32 cellular contexts compared by ENCODE assay signal in the genomic region with DNA sequence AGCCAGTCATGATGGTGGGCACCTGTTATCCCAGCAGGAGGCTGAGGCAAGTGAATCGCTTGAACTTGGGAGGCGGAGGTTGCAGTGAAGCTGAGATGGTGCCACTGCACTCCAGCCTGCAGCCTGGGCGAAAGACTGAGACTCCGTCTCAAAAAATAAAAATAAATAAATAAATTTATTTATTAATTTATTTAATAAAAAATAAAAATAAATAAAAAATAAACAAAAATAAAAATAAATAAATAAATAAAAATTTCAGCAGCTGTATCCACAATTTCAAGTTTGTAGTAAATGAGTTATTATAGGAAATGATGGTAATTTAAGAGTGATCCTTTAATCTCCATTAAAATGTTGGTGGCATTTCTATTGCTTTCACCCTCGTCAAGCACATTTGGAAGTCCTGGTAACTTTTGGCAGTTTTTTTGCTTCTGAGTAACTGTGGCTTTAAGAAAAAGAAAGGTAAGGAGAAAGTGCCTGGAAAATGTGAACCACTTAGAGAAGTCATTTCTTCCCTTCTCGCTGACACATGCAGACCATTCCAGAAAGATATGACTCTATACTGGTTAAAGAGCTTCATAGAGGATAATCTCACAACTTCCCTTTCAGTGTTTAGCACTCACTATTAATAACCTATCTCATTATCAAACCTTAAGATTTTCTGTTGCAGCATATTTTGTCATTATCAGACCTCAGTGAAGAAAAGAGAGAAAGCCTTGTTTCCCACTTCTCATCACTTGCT.
"Had no signal": no experiment of that assay in that cellular context is flagged by ENCODE, and none has a peak within 500 bp of the region (broad histone marks: within the 10 kb centered on the region; RNA-seq: fewer than 3 reads in every experiment).

No MANE protein-coding gene starts in this region.

- ATAC-seq: activated CD8-positive, alpha-beta T cell treated with anti-CD3 and anti-CD28 coated beads for 36 hours; left cardiac atrium; left ventricle myocardium superior; mucosa of descending colon; natural killer cell treated with Interleukin-12 subunit alpha and Interleukin-12 subunit beta and Interleukin-15 and Interleukin-18, amount 100 ng/mL, for 72 hours; sciatic nerve; stimulated activated memory B cell treated with anti-CD40 and anti-IgM and Interleukin-4, amounts not matched to agents 10 μg/mL and 1 μg/mL and 100 μg/mL, for 72 hours had no signal

- H3K36me3 ChIP-seq: suprapubic skin, tibial artery, WERI-Rb-1 had no signal

- H3K27ac ChIP-seq: esophagus muscularis mucosa, skin epidermis, suprapubic skin, tibial artery, WERI-Rb-1 had no signal

- FAIRE-seq: bronchial epithelial cell, TTC549 had no signal

- H3K27ac Mint-ChIP-seq: activated CD4-positive, alpha-beta T cell treated with anti-CD3 and anti-CD28 coated beads, Interleukin-2, amount 10 ng/mL, durations not matched to agents 7 days and 5 days; activated CD8-positive, alpha-beta T cell treated with anti-CD3 and anti-CD28 coated beads for 36 hours; activated T-helper 1 cell treated with anti-CD3 and anti-CD28 coated beads, Interleukin-12 subunit alpha, Interleukin-12 subunit beta, Interleukin-2, Interleukin-4 antibody, amounts not matched to agents 30 ng/mL and 10 ng/mL and 1 ng/mL, durations not matched to agents 14 hours and 24 hours and 36 hours; natural killer cell treated with Interleukin-12 subunit alpha and Interleukin-12 subunit beta and Interleukin-15 and Interleukin-18, amount 100 ng/mL, for 72 hours; stimulated activated memory B cell treated with anti-CD40 and anti-IgM and Interleukin-4, amounts not matched to agents 10 μg/mL and 1 μg/mL and 100 μg/mL, for 72 hours; T-helper 1 cell treated with Interleukin-12 subunit alpha and Interleukin-12 subunit beta and Interleukin-4 antibody, amounts not matched to agents 30 μg/mL and 1 μg/mL, for 36 hours had no signal

- H3K4me3 ChIP-seq: esophagus muscularis mucosa, mucosa of descending colon, skin epidermis, suprapubic skin, tibial artery had no signal

- H3K9me2 ChIP-seq: SK-N-SH had no signal

- H3K4me3 Mint-ChIP-seq: activated CD4-positive, alpha-beta T cell treated with anti-CD3 and anti-CD28 coated beads, Interleukin-2, amount 10 ng/mL, durations not matched to agents 7 days and 5 days; activated CD8-positive, alpha-beta T cell treated with anti-CD3 and anti-CD28 coated beads for 36 hours; activated T-helper 1 cell treated with anti-CD3 and anti-CD28 coated beads, Interleukin-12 subunit alpha, Interleukin-12 subunit beta, Interleukin-2, Interleukin-4 antibody, amounts not matched to agents 30 ng/mL and 10 ng/mL and 1 ng/mL, durations not matched to agents 14 hours and 24 hours and 36 hours; central memory CD8-positive, alpha-beta T cell; natural killer cell treated with Interleukin-12 subunit alpha and Interleukin-12 subunit beta and Interleukin-15 and Interleukin-18, amount 100 ng/mL, for 72 hours; stimulated activated memory B cell treated with anti-CD40 and anti-IgM and Interleukin-4, amounts not matched to agents 10 μg/mL and 1 μg/mL and 100 μg/mL, for 72 hours; T-helper 1 cell treated with Interleukin-12 subunit alpha and Interleukin-12 subunit beta and Interleukin-4 antibody, amounts not matched to agents 30 μg/mL and 1 μg/mL, for 36 hours had no signal

- H3K27me3 Mint-ChIP-seq: activated CD4-positive, alpha-beta T cell treated with anti-CD3 and anti-CD28 coated beads, Interleukin-2, amount 10 ng/mL, durations not matched to agents 7 days and 5 days; activated CD8-positive, alpha-beta T cell treated with anti-CD3 and anti-CD28 coated beads for 36 hours; central memory CD8-positive, alpha-beta T cell; natural killer cell treated with Interleukin-12 subunit alpha and Interleukin-12 subunit beta and Interleukin-15 and Interleukin-18, amount 100 ng/mL, for 72 hours; stimulated activated memory B cell treated with anti-CD40 and anti-IgM and Interleukin-4, amounts not matched to agents 10 μg/mL and 1 μg/mL and 100 μg/mL, for 72 hours had no signal

- DNase-seq: activated CD4-positive, alpha-beta T cell treated with anti-CD3 and anti-CD28 coated beads, Interleukin-2, amount 10 ng/mL, durations not matched to agents 7 days and 5 days; activated CD4-positive, CD25-positive, alpha-beta regulatory T cell treated with anti-CD3 and anti-CD28 coated beads, Interleukin-2, amount 50 U/mL, for 72 hours; activated CD8-positive, alpha-beta T cell treated with anti-CD3 and anti-CD28 coated beads for 36 hours; activated gamma-delta T cell; activated naive CD4-positive, alpha-beta T cell treated with anti-CD3 and anti-CD28 coated beads, Interleukin-2, amount 50 U/mL, for 16 hours; anterior cingulate cortex; dermis blood vessel endothelial cell; effector CD4-positive, alpha-beta T cell; foreskin melanocyte; glutamatergic neuron; islet precursor cell; left cardiac atrium; left ventricle myocardium superior; mucosa of descending colon; SK-N-SH; stimulated activated CD4-positive, alpha-beta T cell treated with anti-CD3 and anti-CD28 coated beads, Interleukin-12 subunit alpha, Interleukin-12 subunit beta, amount 100 ng/mL, for 4 hours; stimulated activated CD4-positive, alpha-beta T cell treated with anti-CD3 and anti-CD28 coated beads, Interleukin-4, amount 100 ng/mL, for 1 hour; SW 1271; T-helper 9 cell; tibial artery; WERI-Rb-1 had no signal

- H3K9me3 Mint-ChIP-seq: activated CD4-positive, alpha-beta T cell treated with anti-CD3 and anti-CD28 coated beads, Interleukin-2, amount 10 ng/mL, durations not matched to agents 7 days and 5 days; activated CD8-positive, alpha-beta T cell treated with anti-CD3 and anti-CD28 coated beads for 36 hours; activated T-helper 1 cell treated with anti-CD3 and anti-CD28 coated beads, Interleukin-12 subunit alpha, Interleukin-12 subunit beta, Interleukin-2, Interleukin-4 antibody, amounts not matched to agents 30 ng/mL and 10 ng/mL and 1 ng/mL, durations not matched to agents 14 hours and 24 hours and 36 hours; central memory CD8-positive, alpha-beta T cell; natural killer cell treated with Interleukin-12 subunit alpha and Interleukin-12 subunit beta and Interleukin-15 and Interleukin-18, amount 100 ng/mL, for 72 hours; stimulated activated memory B cell treated with anti-CD40 and anti-IgM and Interleukin-4, amounts not matched to agents 10 μg/mL and 1 μg/mL and 100 μg/mL, for 72 hours; T-helper 1 cell treated with Interleukin-12 subunit alpha and Interleukin-12 subunit beta and Interleukin-4 antibody, amounts not matched to agents 30 μg/mL and 1 μg/mL, for 36 hours had no signal

- H3K4me2 ChIP-seq: SK-N-SH had no signal

- H3K27me3 ChIP-seq: esophagus muscularis mucosa, suprapubic skin, tibial artery had no signal

- H3K36me3 Mint-ChIP-seq: natural killer cell treated with Interleukin-12 subunit alpha and Interleukin-12 subunit beta and Interleukin-15 and Interleukin-18, amount 100 ng/mL, for 72 hours; stimulated activated memory B cell treated with anti-CD40 and anti-IgM and Interleukin-4, amounts not matched to agents 10 μg/mL and 1 μg/mL and 100 μg/mL, for 72 hours had no signal

- H3K4me1 Mint-ChIP-seq: activated CD4-positive, alpha-beta T cell treated with anti-CD3 and anti-CD28 coated beads, Interleukin-2, amount 10 ng/mL, durations not matched to agents 7 days and 5 days had no signal

- H3K9me3 ChIP-seq: esophagus muscularis mucosa, mucosa of descending colon, SK-N-SH, suprapubic skin, tibial artery had no signal

- H3K9ac ChIP-seq: SK-N-SH had no signal

- H3K4me1 ChIP-seq: suprapubic skin, tibial artery had no signal
